Comparison of ENCODE assay signal across 17 cellular contexts in the genomic region with DNA sequence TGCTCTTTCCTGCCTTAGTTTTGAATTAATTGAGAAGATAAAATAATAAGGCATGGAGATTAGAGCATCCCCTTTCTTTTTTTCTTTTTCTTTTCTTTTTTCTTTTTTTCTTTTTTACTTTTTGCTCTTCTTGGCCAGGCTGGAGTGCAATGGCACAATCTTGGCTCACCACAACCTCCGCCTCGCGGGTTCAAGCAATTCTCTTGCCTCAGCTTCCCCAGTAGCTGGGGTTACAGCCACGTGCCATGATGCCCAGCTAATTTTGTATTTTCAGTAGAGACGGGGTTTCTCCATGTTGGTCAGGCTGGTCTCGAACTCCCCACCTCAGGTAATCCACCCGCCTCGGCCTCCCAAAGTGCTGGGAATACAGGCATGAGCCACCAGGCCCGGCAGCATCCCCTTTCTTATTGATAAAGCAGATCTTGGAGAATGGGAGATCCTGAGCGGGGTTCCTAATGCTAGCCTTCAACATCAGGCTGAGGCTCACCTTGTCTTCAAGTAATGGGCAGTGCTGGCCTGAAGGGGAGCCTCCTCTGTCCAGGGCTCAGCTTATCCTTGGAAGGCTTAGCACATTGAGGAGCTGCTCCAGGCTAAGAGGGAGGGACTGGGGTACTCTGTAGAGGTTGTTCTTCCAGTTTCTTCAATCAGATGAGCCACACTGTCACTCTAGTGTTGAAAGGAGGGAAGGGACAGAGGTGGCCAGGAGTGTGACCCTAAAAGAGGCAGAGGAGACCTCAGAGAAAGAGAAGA. TPM values are rescaled to one million over a fixed set of nuclear protein-coding genes. Genes with fewer than 3 reads are reported as not detected.
DNase-seq lines count a peak whose midpoint lies in the region; ATAC-seq and TF ChIP-seq lines count a peak whose summit lies in the region.
"Had no signal": no experiment of that assay in that cellular context is flagged by ENCODE, and none has a peak within 500 bp of the region (broad histone marks: within the 10 kb centered on the region; RNA-seq: fewer than 3 reads in every experiment).

No MANE protein-coding gene starts in this region.

- no peak overlapping the region for H3K4me2 ChIP-seq in H9 (ENCODE audit: insufficient read depth, insufficient read length, low read length)
- H3K4me2 ChIP-seq: KMS-11 had no signal

- DNase-seq in cardiac septum (ENCODE audit: low spot score) (peak; percentile 19), heart left ventricle (no peak), H9 (no peak), brain microvascular endothelial cell (no peak), progenitor cell of endocrine pancreas (ENCODE audit: low spot score, unreplicated experiment) (no peak), NCI-H187 (lab: John Stamatoyannopoulos, UW) (no peak), spleen (no peak), DMS79 treated with DMSO at 0.1 percent for 48 hours (lab: John Stamatoyannopoulos, UW) (no peak)
- DNase-seq: C1 segment of cervical spinal cord, NCI-H1417, NCI-H187 treated with DMSO at 0.1 percent for 48 hours, NCI-H2227 treated with DMSO at 0.1 percent for 48 hours, NCI-H524 treated with DMSO at 0.1 percent for 48 hours, PC-3 had no signal

- H3T11ph ChIP-seq in H9 (ENCODE audit: low read length): no peak overlapping the region

- no peak overlapping the region for H4K8ac ChIP-seq in H9 (replicated peaks; ENCODE audit: insufficient read length, low read depth, low read length)

- ATAC-seq in heart left ventricle: no peak
- ATAC-seq: PC-3 had no signal

- H4K20me1 ChIP-seq in H9 (ENCODE audit: control insufficient read depth, insufficient read depth, insufficient read length): no peaks in the 10 kb centered on the region

- no peak overlapping the region for H2BK15ac ChIP-seq in H9 (ENCODE audit: low read depth, low read length)

- peaks cover 2 to 3% of the 10 kb centered on the region in 2 experiments; a peak in 3 of 5 replicates for H3K9me3 Mint-ChIP-seq in H9
- H3K9me3 Mint-ChIP-seq in progenitor cell of endocrine pancreas (ENCODE audit: low read depth): no peaks in the 10 kb centered on the region
- H3K9me3 Mint-ChIP-seq: CD8-positive, alpha-beta memory T cell had no signal

- no peak overlapping the region for H4K5ac ChIP-seq in H9 (ENCODE audit: insufficient read length, low read depth, low read length)

- 97 to 99% (median 98%) methylated on average over 10 of the region's 10 CpGs for WGBS in heart left ventricle, 4 donors
- WGBS in H9 (ENCODE audit: extremely low coverage, insufficient read length, low lambda C conversion rate): no CpG with 5 or more reads among the region's 10 CpGs
- 89 to 96% (median 91%) methylated on average over 10 of the region's 10 CpGs for WGBS in spleen, 5 donors

- no peak overlapping the region for H2BK5ac ChIP-seq in H9 (ENCODE audit: insufficient read length, low read length)

- H3K56ac ChIP-seq in H9 (ENCODE audit: insufficient read length, low read depth, low read length): no peak overlapping the region

- H3K4me3 ChIP-seq in heart left ventricle (no peak overlapping the region), brain microvascular endothelial cell (ENCODE audit: low read depth, low read length) (no peak overlapping the region), spleen (no peak overlapping the region)
- H3K4me3 ChIP-seq: SJCRH30 had no signal

- H3K9ac ChIP-seq in H9 (ENCODE audit: extremely low read depth, insufficient read length, low read length): no peak overlapping the region
- H3K9ac ChIP-seq: KMS-11 had no signal

- H3K27ac ChIP-seq in heart left ventricle: peak overlapping the region in 2 of 12 donors; percentile 93 to 94
- no peak overlapping the region for H3K27ac ChIP-seq in H9 (ENCODE audit: insufficient read length, low read depth, low read length)
- H3K27ac ChIP-seq in brain microvascular endothelial cell: peak overlapping the region; percentile 100
- H3K27ac ChIP-seq in spleen: no peak overlapping the region
- H3K27ac ChIP-seq: KMS-11, SJCRH30 had no signal

- in situ Hi-C loops in brain microvascular endothelial cell (cut with HindIII; ENCODE audit: low pct_ligation_motif_present, low sequenced_read_pairs): no loop called here

- TF ChIP-seq POLR2A in heart left ventricle (IDR thresholded peaks at IDR 0.05) (no peak), spleen (IDR thresholded peaks at IDR 0.05) (no peak)

- no peaks in the 10 kb centered on the region for H3K27me3 ChIP-seq in heart left ventricle
- H3K27me3 ChIP-seq in H9 (ENCODE audit: insufficient read depth, low read length): no peaks in the 10 kb centered on the region
- no peaks in the 10 kb centered on the region for H3K27me3 ChIP-seq in brain microvascular endothelial cell (replicated peaks)
- H3K27me3 ChIP-seq in spleen (replicated peaks in 1 of 7): peaks cover 0 to 16% (median 0%) of the 10 kb centered on the region in 7 donors

- H3K23ac ChIP-seq in H9 (ENCODE audit: insufficient read length, low read depth, low read length): no peak overlapping the region

- no peak overlapping the region for H3K14ac ChIP-seq in H9 (ENCODE audit: insufficient read depth, low read length)

- no peak overlapping the region for H4K91ac ChIP-seq in H9 (ENCODE audit: insufficient read length, low read depth, low read length)

- peaks cover 0 to 53% (median 41%) of the 10 kb centered on the region in 12 donors for H3K4me1 ChIP-seq in heart left ventricle
- no peaks in the 10 kb centered on the region; the same call in 1 of the 2 replicates for H3K4me1 ChIP-seq in H9 (ENCODE audit: insufficient read depth, low read length)
- H3K4me1 ChIP-seq in spleen: peaks cover 0 to 44% (median 19%) of the 10 kb centered on the region in 6 donors

- TF ChIP-seq CTCF in heart left ventricle (IDR thresholded peaks at IDR 0.05) (no peak), H9 (conservative IDR thresholded peaks at IDR 0.05) (no peak), brain microvascular endothelial cell (IDR thresholded peaks at IDR 0.05; ENCODE audit: low read depth, low read length, missing control alignments) (no peak), progenitor cell of endocrine pancreas (IDR thresholded peaks at IDR 0.05; ENCODE audit: unreplicated experiment) (no peak), spleen (IDR thresholded peaks at IDR 0.05 in 8 of 11, conservative IDR thresholded peaks at IDR 0.05 in 3 of 11) (no peak)

- no peaks in the 10 kb centered on the region for H3K79me2 ChIP-seq in H9 (ENCODE audit: insufficient read depth, low read length)

- H3K27me3 Mint-ChIP-seq in H9 (ENCODE audit: low read depth) (no peaks in the 10 kb centered on the region), progenitor cell of endocrine pancreas (peaks cover 3% of the 10 kb centered on the region)

- no peak overlapping the region for H3K18ac ChIP-seq in H9 (ENCODE audit: insufficient read length, low read depth, low read length)

- H2BK20ac ChIP-seq in H9 (ENCODE audit: low read depth, low read length, poor library complexity, severe bottlenecking): no peak overlapping the region

- H3K4me3 Mint-ChIP-seq in H9: no peak overlapping the region
- H3K4me3 Mint-ChIP-seq in progenitor cell of endocrine pancreas (ENCODE audit: low read depth): no peak overlapping the region
- H3K4me3 Mint-ChIP-seq: CD8-positive, alpha-beta memory T cell had no signal

- no peak overlapping the region for H3K4ac ChIP-seq in H9 (ENCODE audit: low read depth, low read length)

- H3K36me3 Mint-ChIP-seq in H9 (ENCODE audit: insufficient read depth in 1 of 3, low read depth in 3 of 3) (no peaks in the 10 kb centered on the region; a peak in 1 of 7 replicates), progenitor cell of endocrine pancreas (ENCODE audit: insufficient read depth) (no peaks in the 10 kb centered on the region)
- H3K36me3 Mint-ChIP-seq: CD8-positive, alpha-beta memory T cell had no signal

- H3K4me1 Mint-ChIP-seq in H9 (peaks cover 17 to 22% of the 10 kb centered on the region in 2 experiments), progenitor cell of endocrine pancreas (ENCODE audit: low read depth) (no peaks in the 10 kb centered on the region)

- no peak overlapping the region for H2AK5ac ChIP-seq in H9 (ENCODE audit: insufficient read length, low read length)

- H3K27ac Mint-ChIP-seq in H9 (peak overlapping the region in 2 of 3 experiments; percentile 43 to 45; a peak in 2 of 7 replicates), progenitor cell of endocrine pancreas (peak overlapping the region; percentile 90)

- no peak overlapping the region for H2BK12ac ChIP-seq in H9 (ENCODE audit: insufficient read length, low read depth, low read length)

- H3K36me3 ChIP-seq in heart left ventricle (no peaks in the 10 kb centered on the region), brain microvascular endothelial cell (replicated peaks) (no peaks in the 10 kb centered on the region), spleen (no peaks in the 10 kb centered on the region)
- H3K36me3 ChIP-seq: SJCRH30 had no signal

- no peaks in the 10 kb centered on the region for H3K9me3 ChIP-seq in heart left ventricle
- no peaks in the 10 kb centered on the region for H3K9me3 ChIP-seq in H9 (ENCODE audit: control insufficient read depth, low read depth, low read length)
- peaks cover 0 to 2% (median 0%) of the 10 kb centered on the region in 8 donors for H3K9me3 ChIP-seq in spleen
- H3K9me3 ChIP-seq: SJCRH30 had no signal

- no peak overlapping the region for H2BK120ac ChIP-seq in H9 (ENCODE audit: low read depth, low read length, poor library complexity, severe bottlenecking)

- intact Hi-C loops in cardiac septum (cut with DNase I): no loop called here
- intact Hi-C loops in heart left ventricle (cut with DNase I): no loop called here
- intact Hi-C loops in spleen (cut with DNase I; ENCODE audit: low total_unique reads): no loop called here

- no peak overlapping the region for H2AFZ ChIP-seq in H9 (ENCODE audit: low read length)

- no peaks in the 10 kb centered on the region for H3K23me2 ChIP-seq in H9 (ENCODE audit: insufficient read length, low read depth, low read length, poor library complexity, severe bottlenecking)

- H3K79me1 ChIP-seq in H9 (ENCODE audit: insufficient read depth, low read depth, low read length, poor library complexity, severe bottlenecking): no peaks in the 10 kb centered on the region

RNA-seq across cellular contexts. Expression of gene GSTO2, which starts 27.9 kb away (rescaled TPM):
- 0.67 TPM for total RNA-seq in cardiac septum
- total RNA-seq in heart left ventricle: 1 to 10 TPM in 2 of 9 donors, under 1 TPM in 7; 0.59 to 1.9 (median 0.94) TPM
- under 1 TPM; 0.46 to 0.61 TPM for polyA plus RNA-seq in heart left ventricle
- total RNA-seq in H9 (2021): 12.0 and 14.5 TPM in 2 replicates
- 9.6 and 9.8 TPM in 2 replicates for total RNA-seq in progenitor cell of endocrine pancreas
- 1 to 10 TPM in 1 of 7 donors, under 1 TPM in 6; 0.32 to 1.4 (median 0.77) TPM for total RNA-seq in spleen
- polyA plus RNA-seq in spleen: under 1 TPM; 0.91 to 0.99 (median 0.91) TPM

RNA-seq across cellular contexts. Expression of gene ITPRIP, which starts 41.4 kb away (rescaled TPM):
- total RNA-seq in cardiac septum (25.4 TPM), heart left ventricle (10 to 100 TPM; 18.4 to 90.2 (median 27.7) TPM), H9 (2021) (22.2 and 22.5 TPM in 2 replicates), progenitor cell of endocrine pancreas (6.1 and 7.0 TPM in 2 replicates), spleen (10 to 100 TPM; 21.6 to 37.8 (median 32.3) TPM)
- polyA plus RNA-seq in heart left ventricle (10 to 100 TPM; 19.3 to 70.0 TPM), spleen (1 to 10 TPM; 7.2 to 9.5 (median 8.5) TPM)

RNA-seq across cellular contexts. Expression of gene GSTO1, which starts 42.2 kb away (rescaled TPM):
- 209 TPM for total RNA-seq in cardiac septum
- 100 to 1,000 TPM; 194 to 372 (median 209) TPM for total RNA-seq in heart left ventricle
- polyA plus RNA-seq in heart left ventricle: 100 to 1,000 TPM; 434 to 699 TPM
- 114 and 116 TPM in 2 replicates for total RNA-seq in H9 (2021)
- 107 and 127 TPM in 2 replicates for total RNA-seq in progenitor cell of endocrine pancreas
- 100 to 1,000 TPM in 1 of 7 donors, 10 to 100 TPM in 6; 64.4 to 104 (median 81.7) TPM for total RNA-seq in spleen
- polyA plus RNA-seq in spleen: 100 to 1,000 TPM in 2 of 3 donors, 10 to 100 TPM in 1; 88.1 to 157 (median 131) TPM

RNA-seq across cellular contexts. Expression of gene CFAP58, which starts 56.8 kb away (rescaled TPM):
- 2.7 TPM for total RNA-seq in cardiac septum
- 1 to 10 TPM; 1.2 to 4.9 (median 3.2) TPM for total RNA-seq in heart left ventricle
- 1 to 10 TPM in 1 of 2 donors, under 1 TPM in 1; 0.62 to 2.2 TPM for polyA plus RNA-seq in heart left ventricle
- total RNA-seq in H9 (2021): 0.63 and 0.88 TPM in 2 replicates
- total RNA-seq in progenitor cell of endocrine pancreas: 0.24 and 0.29 TPM in 2 replicates
- 1 to 10 TPM in 1 of 7 donors, under 1 TPM in 5, not detected in 1; 0.37 to 1.4 (median 0.46) TPM for total RNA-seq in spleen
- polyA plus RNA-seq in spleen: under 1 TPM; 0.10 to 0.36 (median 0.15) TPM
- total RNA-seq: SJCRH30 had no signal
- polyA plus RNA-seq: CD8-positive, alpha-beta memory T cell had no signal
